Comparison of ENCODE assay signal across 21 cellular contexts in genomic region chr11:125609545-125609944, GRCh38.
"Had no signal": no experiment of that assay in that cellular context is flagged by ENCODE, and none has a peak within 500 bp of the region (broad histone marks: within the 10 kb centered on the region; RNA-seq: fewer than 3 reads in every experiment).

No MANE protein-coding gene starts in this region.

- H3K9me3 Mint-ChIP-seq: activated CD8-positive, alpha-beta T cell treated with anti-CD3 and anti-CD28 coated beads for 36 hours; activated naive CD4-positive, alpha-beta T cell treated with anti-CD3 and anti-CD28 coated beads, Interleukin-2, amount 50 U/mL, for 24 hours; activated T-cell treated with anti-CD3 and anti-CD28 coated beads, Interleukin-2, amount 50 U/mL, for 72 hours; T-helper 1 cell treated with Interleukin-12 subunit alpha and Interleukin-12 subunit beta and Interleukin-4 antibody, amounts not matched to agents 30 μg/mL and 1 μg/mL, for 36 hours had no signal

- H3K4me1 ChIP-seq: SJSA1 had no signal

- H3K27me3 ChIP-seq: brain microvascular endothelial cell, cardiac muscle cell, SJSA1 had no signal

- FAIRE-seq: RCC 7860 had no signal

- DNase-seq: activated CD4-positive, alpha-beta T cell treated with anti-CD3 and anti-CD28 coated beads for 4 hours; activated CD8-positive, alpha-beta memory T cell treated with anti-CD3 and anti-CD28 coated beads, Interleukin-2, amount 50 U/mL, for 4 hours; activated CD8-positive, alpha-beta T cell treated with anti-CD3 and anti-CD28 coated beads for 36 hours; activated T-cell treated with anti-CD3 and anti-CD28 coated beads, Interleukin-2, amount 50 U/mL, for 72 hours; brain microvascular endothelial cell; cerebellar nuclear complex; MM.1S; NCI-H1105; NCI-H1436; NCI-H1694 treated with DMSO at 0.1 percent for 48 hours; NCI-H2029 treated with DMSO at 0.1 percent for 48 hours; NCI-H510A treated with DMSO at 0.1 percent for 48 hours; NCI-H69; NK-92 treated with Interleukin-12 subunit alpha and Interleukin-12 subunit beta, amount 100 ng/mL, for 24 hours; SHP77 had no signal

- H3K4me3 ChIP-seq: cardiac muscle cell, SJSA1 had no signal

- H3K27ac Mint-ChIP-seq: activated CD8-positive, alpha-beta T cell treated with anti-CD3 and anti-CD28 coated beads for 36 hours; activated naive CD4-positive, alpha-beta T cell treated with anti-CD3 and anti-CD28 coated beads, Interleukin-2, amount 50 U/mL, for 24 hours; activated T-cell treated with anti-CD3 and anti-CD28 coated beads, Interleukin-2, amount 50 U/mL, for 72 hours; T-helper 1 cell treated with Interleukin-12 subunit alpha and Interleukin-12 subunit beta and Interleukin-4 antibody, amounts not matched to agents 30 μg/mL and 1 μg/mL, for 36 hours had no signal

- H3K9me3 ChIP-seq: SJSA1 had no signal

- ATAC-seq: activated CD4-positive, CD25-positive, alpha-beta regulatory T cell treated with anti-CD3 and anti-CD28 coated beads, Interleukin-2, amount 50 U/mL, for 24 hours; activated CD8-positive, alpha-beta T cell treated with anti-CD3 and anti-CD28 coated beads for 36 hours; activated T-cell treated with anti-CD3 and anti-CD28 coated beads, Interleukin-2, amount 50 U/mL, for 72 hours had no signal

- H3K27ac ChIP-seq: brain microvascular endothelial cell, cardiac muscle cell, SJSA1 had no signal

- H3K4me1 Mint-ChIP-seq: activated naive CD4-positive, alpha-beta T cell treated with anti-CD3 and anti-CD28 coated beads, Interleukin-2, amount 50 U/mL, for 24 hours had no signal

- H3K4me3 Mint-ChIP-seq: activated CD8-positive, alpha-beta T cell treated with anti-CD3 and anti-CD28 coated beads for 36 hours; activated naive CD4-positive, alpha-beta T cell treated with anti-CD3 and anti-CD28 coated beads, Interleukin-2, amount 50 U/mL, for 24 hours; activated T-cell treated with anti-CD3 and anti-CD28 coated beads, Interleukin-2, amount 50 U/mL, for 72 hours; T-helper 1 cell treated with Interleukin-12 subunit alpha and Interleukin-12 subunit beta and Interleukin-4 antibody, amounts not matched to agents 30 μg/mL and 1 μg/mL, for 36 hours had no signal

- H3K27me3 Mint-ChIP-seq: activated CD8-positive, alpha-beta T cell treated with anti-CD3 and anti-CD28 coated beads for 36 hours; activated naive CD4-positive, alpha-beta T cell treated with anti-CD3 and anti-CD28 coated beads, Interleukin-2, amount 50 U/mL, for 24 hours had no signal
